In genomic region chr1:45095450-45095849, GRCh38 we compare ENCODE assay signal across 9 cellular contexts.
"Had no signal": no experiment of that assay in that cellular context is flagged by ENCODE, and none has a peak within 500 bp of the region (broad histone marks: within the 10 kb centered on the region; RNA-seq: fewer than 3 reads in every experiment).

No MANE protein-coding gene starts in this region.

- H2AFZ ChIP-seq: GM23248 had no signal

- H3K27ac ChIP-seq: GM23248, HL-60 had no signal

- DNase-seq: GM23248, GOT3, H9, HCEC 1CT, HFFc6, Kasumi-1, KG1 had no signal

- H3K9ac ChIP-seq: GM23248 had no signal

- FAIRE-seq: H54 had no signal

- H3K4me3 ChIP-seq: GM23248 had no signal
